8 cellular contexts compared by ENCODE assay signal in the genomic region with DNA sequence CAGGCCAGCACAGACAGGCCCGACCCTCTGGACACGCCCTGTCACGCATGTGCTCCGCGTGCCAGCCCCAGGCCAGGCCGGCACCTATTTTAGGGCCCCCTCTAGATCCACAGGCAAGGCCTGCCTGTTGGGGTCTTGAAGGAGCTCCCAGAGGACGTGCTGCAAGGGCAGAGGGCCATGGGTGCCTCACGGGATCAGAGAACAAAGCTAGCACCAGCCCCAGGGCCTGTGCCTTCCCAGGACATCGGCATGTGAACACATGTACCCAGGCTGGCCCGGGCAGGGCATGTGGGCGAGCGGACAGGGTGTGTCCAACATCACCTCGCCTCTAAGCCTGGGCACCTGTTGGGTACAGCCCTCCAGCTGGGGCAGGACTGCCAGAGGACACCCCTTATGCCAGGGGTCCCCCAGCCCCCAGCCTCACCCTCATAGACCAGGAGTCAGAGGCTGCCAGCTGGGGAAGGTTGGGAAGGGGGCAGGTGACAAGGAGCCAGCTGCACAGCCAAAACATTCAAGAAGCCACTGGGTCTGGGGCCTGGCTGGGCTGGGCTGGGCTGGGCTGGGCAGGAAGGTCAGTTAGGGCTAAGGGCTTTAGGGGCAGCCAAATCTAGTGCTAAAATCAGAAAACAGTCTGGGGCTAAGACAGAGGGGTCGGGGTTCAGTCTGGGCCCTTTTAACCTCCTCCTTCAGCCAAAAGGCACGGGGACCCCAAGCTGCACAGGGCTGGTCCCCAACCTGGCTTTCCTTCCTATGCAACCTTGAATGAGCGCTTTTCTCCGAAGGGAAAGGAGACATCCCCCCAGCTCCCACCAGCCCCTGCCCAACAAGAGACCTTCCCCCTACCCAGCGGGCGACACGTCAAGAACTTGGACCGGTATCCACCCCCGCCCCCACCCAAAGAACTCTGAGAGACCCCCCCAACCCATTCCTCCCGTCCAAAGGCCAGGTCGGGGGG. TPM values are rescaled to one million over a fixed set of nuclear protein-coding genes. Genes with fewer than 3 reads are reported as not detected.
DNase-seq lines count a peak whose midpoint lies in the region; ATAC-seq and TF ChIP-seq lines count a peak whose summit lies in the region.

No MANE protein-coding gene starts in this region.

- H3K27me3 ChIP-seq in osteoblast (ENCODE audit: insufficient read depth, low read length) = no peaks in the 10 kb centered on the region

- H3K4me1 ChIP-seq in osteoblast (ENCODE audit: insufficient read depth, low read length) = peaks cover 48% of the 10 kb centered on the region

- peaks cover 42% of the 10 kb centered on the region for H4K20me1 ChIP-seq in osteoblast (ENCODE audit: insufficient read depth, low read length)

- DNase-seq in activated naive CD4-positive, alpha-beta T cell treated with anti-CD3 and anti-CD28 coated beads for 36 hours = no peak
- DNase-seq in activated naive CD4-positive, alpha-beta T cell (lab: John Stamatoyannopoulos, UW) = no peak
- DNase-seq in activated CD8-positive, alpha-beta memory T cell treated with anti-CD3 and anti-CD28 coated beads, Interleukin-2, amount 10 ng/mL, durations not matched to agents 7 days and 5 days = no peak
- no peak for DNase-seq in fibroblast of villous mesenchyme (ENCODE audit: low read depth)
- DNase-seq in osteoblast (ENCODE audit: insufficient read length, low spot score, missing footprints) = peak; percentile 93
- no peak for DNase-seq in NCI-H2171 treated with DMSO at 0.1 percent for 48 hours (lab: John Stamatoyannopoulos, UW)
- DNase-seq in GM20000 (ENCODE audit: low spot score) = no peak
- no peak for DNase-seq in occipital lobe (lab: John Stamatoyannopoulos, UW)

- TF ChIP-seq CTCF in fibroblast of villous mesenchyme (IDR thresholded peaks at IDR 0.05; ENCODE audit: insufficient read depth, low read depth, low read length) (no peak), osteoblast (IDR thresholded peaks at IDR 0.05; ENCODE audit: extremely low read depth, low read depth, low read length) (no peak), GM20000 (IDR thresholded peaks at IDR 0.05; ENCODE audit: extremely low read depth, missing control alignments) (no peak)

- no peaks in the 10 kb centered on the region for H3K9me3 Mint-ChIP-seq in activated naive CD4-positive, alpha-beta T cell treated with anti-CD3 and anti-CD28 coated beads for 36 hours
- H3K9me3 Mint-ChIP-seq in activated CD8-positive, alpha-beta memory T cell treated with anti-CD3 and anti-CD28 coated beads, Interleukin-2, amount 10 ng/mL, durations not matched to agents 7 days and 5 days (ENCODE audit: low read depth) = no peaks in the 10 kb centered on the region

- intact Hi-C loops in activated naive CD4-positive, alpha-beta T cell treated with anti-CD3 and anti-CD28 coated beads for 36 hours (cut with micrococcal nuclease) = loop anchor here (10.0 kb wide), 1 partner anchor 1057 kb away; no protein-coding TSS in a partner anchor

- H3K27ac ChIP-seq in osteoblast (ENCODE audit: low read depth, low read length) = peak overlapping the region; percentile 95

- no peak overlapping the region for H2AFZ ChIP-seq in osteoblast (ENCODE audit: low read length)

- H3K27me3 Mint-ChIP-seq in activated naive CD4-positive, alpha-beta T cell treated with anti-CD3 and anti-CD28 coated beads for 36 hours (ENCODE audit: low read depth) = no peaks in the 10 kb centered on the region
- no peaks in the 10 kb centered on the region for H3K27me3 Mint-ChIP-seq in activated CD8-positive, alpha-beta memory T cell treated with anti-CD3 and anti-CD28 coated beads, Interleukin-2, amount 10 ng/mL, durations not matched to agents 7 days and 5 days

- peak overlapping the region; percentile 93 for H3K4me3 Mint-ChIP-seq in activated naive CD4-positive, alpha-beta T cell treated with anti-CD3 and anti-CD28 coated beads for 36 hours
- H3K4me3 Mint-ChIP-seq in activated CD8-positive, alpha-beta memory T cell treated with anti-CD3 and anti-CD28 coated beads, Interleukin-2, amount 10 ng/mL, durations not matched to agents 7 days and 5 days = peak overlapping the region; percentile 90

- H3K79me2 ChIP-seq in osteoblast (ENCODE audit: insufficient read depth, low read length) = peaks cover 63% of the 10 kb centered on the region

- H3K36me3 ChIP-seq in osteoblast (ENCODE audit: insufficient read depth, low read length) = peaks cover 23% of the 10 kb centered on the region

- CTCF ChIA-PET in activated naive CD4-positive, alpha-beta T cell treated with anti-CD3 and anti-CD28 coated beads for 36 hours (lab: Charles Lee) = no interaction called here
- CTCF ChIA-PET in activated CD8-positive, alpha-beta memory T cell treated with anti-CD3 and anti-CD28 coated beads, Interleukin-2, amount 10 ng/mL, durations not matched to agents 7 days and 5 days (lab: Charles Lee) = interaction anchor here (0.6 to 1.1 kb wide), 4 partner anchors 10 to 987 kb away, joined by 3 to 7 read pairs (median 4); no protein-coding TSS in a partner anchor

- peak overlapping the region; percentile 99 for H3K27ac Mint-ChIP-seq in activated naive CD4-positive, alpha-beta T cell treated with anti-CD3 and anti-CD28 coated beads for 36 hours
- H3K27ac Mint-ChIP-seq in activated CD8-positive, alpha-beta memory T cell treated with anti-CD3 and anti-CD28 coated beads, Interleukin-2, amount 10 ng/mL, durations not matched to agents 7 days and 5 days = peak overlapping the region; percentile 95

- peaks cover 37% of the 10 kb centered on the region for H3K36me3 Mint-ChIP-seq in activated naive CD4-positive, alpha-beta T cell treated with anti-CD3 and anti-CD28 coated beads for 36 hours (ENCODE audit: low read depth)
- peaks cover 33% of the 10 kb centered on the region for H3K36me3 Mint-ChIP-seq in activated CD8-positive, alpha-beta memory T cell treated with anti-CD3 and anti-CD28 coated beads, Interleukin-2, amount 10 ng/mL, durations not matched to agents 7 days and 5 days

- peak overlapping the region; percentile 98 for H3K4me2 ChIP-seq in osteoblast (ENCODE audit: insufficient read depth, low read length)

- H3K9me3 ChIP-seq in osteoblast (ENCODE audit: low read depth, low read length) = no peaks in the 10 kb centered on the region

- peaks cover 57% of the 10 kb centered on the region for H3K4me1 Mint-ChIP-seq in activated naive CD4-positive, alpha-beta T cell treated with anti-CD3 and anti-CD28 coated beads for 36 hours (ENCODE audit: low read depth)
- peaks cover 48% of the 10 kb centered on the region for H3K4me1 Mint-ChIP-seq in activated CD8-positive, alpha-beta memory T cell treated with anti-CD3 and anti-CD28 coated beads, Interleukin-2, amount 10 ng/mL, durations not matched to agents 7 days and 5 days

- H3K4me3 ChIP-seq in fibroblast of villous mesenchyme (ENCODE audit: low read depth, low read length) = peak overlapping the region; percentile 91
- H3K4me3 ChIP-seq in osteoblast (ENCODE audit: insufficient read depth, low read length) = peak overlapping the region; percentile 99

- ATAC-seq in activated CD8-positive, alpha-beta memory T cell treated with anti-CD3 and anti-CD28 coated beads, Interleukin-2, amount 10 ng/mL, durations not matched to agents 7 days and 5 days = peak; percentile 1

RNA-seq across cellular contexts. Expression of a gene that starts 35.3 kb away (rescaled TPM):
- total RNA-seq in activated naive CD4-positive, alpha-beta T cell treated with anti-CD3 and anti-CD28 coated beads for 36 hours = under 1 TPM; 0.55 to 0.74 TPM
- total RNA-seq in activated CD8-positive, alpha-beta memory T cell treated with anti-CD3 and anti-CD28 coated beads, Interleukin-2, amount 10 ng/mL, durations not matched to agents 7 days and 5 days = 1 to 10 TPM; 1.1 to 2.8 TPM
- 0.64 TPM in 1 of 2 replicates, not detected in the other for total RNA-seq in fibroblast of villous mesenchyme
- 0.59 TPM in 1 of 2 replicates, not detected in the other for total RNA-seq in osteoblast
- 5.6 TPM for total RNA-seq in occipital lobe

RNA-seq across cellular contexts. Expression of a gene that starts 46.4 kb away (rescaled TPM):
- 1 to 10 TPM; 6.7 to 7.1 TPM for total RNA-seq in activated naive CD4-positive, alpha-beta T cell treated with anti-CD3 and anti-CD28 coated beads for 36 hours
- total RNA-seq in activated CD8-positive, alpha-beta memory T cell treated with anti-CD3 and anti-CD28 coated beads, Interleukin-2, amount 10 ng/mL, durations not matched to agents 7 days and 5 days = 1 to 10 TPM; 8.1 to 8.4 TPM
- total RNA-seq in fibroblast of villous mesenchyme (12.1 and 13.2 TPM in 2 replicates), osteoblast (6.8 and 9.0 TPM in 2 replicates), occipital lobe (11.1 TPM)
